Comparison of ENCODE assay signal across 8 cellular contexts in genomic region chr22:38870312-38870741, GRCh38. TPM values are rescaled to one million over a fixed set of nuclear protein-coding genes. Genes with fewer than 3 reads are reported as not detected.
DNase-seq lines count a peak whose midpoint lies in the region; ATAC-seq lines count a peak whose summit lies in the region.

No MANE protein-coding gene starts in this region.

- H3K36me3 ChIP-seq in effector memory CD4-positive, alpha-beta T cell (ENCODE audit: control insufficient read depth, insufficient read depth, low read length) = peaks cover 38% of the 10 kb centered on the region

- H3K27me3 ChIP-seq in effector memory CD4-positive, alpha-beta T cell (replicated peaks; ENCODE audit: control insufficient read depth, insufficient read depth, low read length, poor library complexity, severe bottlenecking) = no peaks in the 10 kb centered on the region

- peak overlapping the region; percentile 72 for H3K27ac ChIP-seq in effector memory CD4-positive, alpha-beta T cell (ENCODE audit: insufficient read depth, low read length, poor library complexity, severe bottlenecking)

- peaks cover 41% of the 10 kb centered on the region for H3K4me1 ChIP-seq in effector memory CD4-positive, alpha-beta T cell (ENCODE audit: control insufficient read depth, insufficient read depth, low read length, poor library complexity, severe bottlenecking)

- H3K4me3 ChIP-seq in effector memory CD4-positive, alpha-beta T cell (ENCODE audit: insufficient read depth, low read depth, low read length, poor library complexity, severe bottlenecking) = peak overlapping the region; percentile 69

- H3K9me3 ChIP-seq in effector memory CD4-positive, alpha-beta T cell (ENCODE audit: control insufficient read depth, low read length) = no peaks in the 10 kb centered on the region

- DNase-seq in D341Med (ENCODE audit: low spot score) (peak; percentile 80), HPDE6-E6E7 (ENCODE audit: extremely low spot score) (peak; percentile 60), NOMO-1 (lab: John Stamatoyannopoulos, UW; ENCODE audit: unreplicated experiment in 2 of 2) (peak; percentile 72 to 74), lung microvascular endothelial cell (ENCODE audit: low read depth in 2 of 2) (peak; percentile 85 to 89)
- peak; percentile 62 to 83 for DNase-seq in activated CD8-positive, alpha-beta memory T cell treated with anti-CD3 and anti-CD28 coated beads for 1 hour (ENCODE audit: extremely low read depth in 1 of 2, low read depth in 1 of 2)
- peak; percentile 54 to 78 (median 67) for DNase-seq in effector memory CD4-positive, alpha-beta T cell
- DNase-seq in stimulated activated CD4-positive, alpha-beta T cell treated with anti-CD3 and anti-CD28 coated beads, TNF-alpha, amount 100 ng/mL, for 1 hour (ENCODE audit: low read depth in 3 of 3, low spot score in 1 of 3) = peak; percentile 54 to 83 (median 69)

- ATAC-seq in HG03571 (IDR thresholded peaks at IDR 0.05; ENCODE audit: unreplicated experiment) = no peak

RNA-seq across cellular contexts. Expression of gene CBX6, which starts 1.7 kb away (rescaled TPM):
- 11.9 and 13.3 TPM in 2 replicates for total RNA-seq in lung microvascular endothelial cell

RNA-seq across cellular contexts. Expression of gene NPTXR, which starts 26.5 kb away (rescaled TPM):
- under 0.01 TPM in 2 replicates for total RNA-seq in lung microvascular endothelial cell
